In genomic region chr20:52923123-52923543, GRCh38 we compare ENCODE assay signal across 10 cellular contexts. TPM values are rescaled to one million over a fixed set of nuclear protein-coding genes. Genes with fewer than 3 reads are reported as not detected.
A peak's percentile ranks its signal among the peaks of the same experiment; 100 is the strongest.
DNase-seq lines count a peak whose midpoint lies in the region; ATAC-seq and TF ChIP-seq lines count a peak whose summit lies in the region.
"Had no signal": no experiment of that assay in that cellular context is flagged by ENCODE, and none has a peak within 500 bp of the region (broad histone marks: within the 10 kb centered on the region; RNA-seq: fewer than 3 reads in every experiment).

No MANE protein-coding gene starts in this region.

- no TSS peak for BruUV-seq in OCI-LY7 (replicated peaks; lab: Mats Ljungman, UMichigan)

- H2BK15ac ChIP-seq in mesendoderm (replicated peaks; ENCODE audit: low read depth): no peak overlapping the region

- no peaks in the 10 kb centered on the region for H3K9me2 ChIP-seq in OCI-LY7 (ENCODE audit: insufficient read depth, low read length)

- H3K4me3 ChIP-seq in NB4 (ENCODE audit: low read depth, low read length) (no peak overlapping the region), cardiac fibroblast (replicated peaks in 1 of 2; ENCODE audit: low read depth in 2 of 2, low read length in 2 of 2) (no peak overlapping the region), mesendoderm (ENCODE audit: low read length) (no peak overlapping the region), OCI-LY7 (ENCODE audit: low read depth, low read length, poor library complexity, severe bottlenecking) (no peak overlapping the region)

- no peak overlapping the region for H4K8ac ChIP-seq in mesendoderm (ENCODE audit: low read depth, low read length)

- no peak for ATAC-seq in HG02884 (IDR thresholded peaks at IDR 0.05; ENCODE audit: unreplicated experiment)

- H2AFZ ChIP-seq in OCI-LY7 (ENCODE audit: low read length): no peak overlapping the region

- no peak overlapping the region for H4K5ac ChIP-seq in mesendoderm (ENCODE audit: low read length)

- no peaks in the 10 kb centered on the region for H3K27me3 ChIP-seq in mesendoderm (ENCODE audit: insufficient read depth, low read length, poor library complexity)

- no peak overlapping the region for H3K23ac ChIP-seq in mesendoderm (ENCODE audit: low read length)

- H3K56ac ChIP-seq in mesendoderm (ENCODE audit: low read length): no peak overlapping the region

- no peak overlapping the region for H3K27ac ChIP-seq in mesendoderm (ENCODE audit: low read depth, low read length)
- no peak overlapping the region for H3K27ac ChIP-seq in OCI-LY7 (ENCODE audit: low read depth, low read length, poor library complexity, severe bottlenecking)

- CTCF ChIA-PET in OCI-LY7 (lab: Charles Lee; ENCODE audit: unreplicated experiment): no interaction called here

- no peaks in the 10 kb centered on the region for H3K79me1 ChIP-seq in mesendoderm (ENCODE audit: low read length)

- no peak overlapping the region for H2AK5ac ChIP-seq in mesendoderm (ENCODE audit: low read length)

- in situ Hi-C loops in GM13977 (cut with MboI; ENCODE audit: low pct_unique_long_range_greater_than_20kb, low sequenced_read_pairs, unreplicated experiment): no loop called here

- H2BK5ac ChIP-seq in mesendoderm (ENCODE audit: low read length): no peak overlapping the region

- no peaks in the 10 kb centered on the region for H4K20me1 ChIP-seq in OCI-LY7 (ENCODE audit: insufficient read depth, low read length)

- H3K4ac ChIP-seq in mesendoderm (ENCODE audit: low read depth, low read length): no peak overlapping the region

- H3K4me1 ChIP-seq in mesendoderm (ENCODE audit: control insufficient read depth, low read depth, low read length) (no peaks in the 10 kb centered on the region), OCI-LY7 (ENCODE audit: insufficient read depth, low read length, poor library complexity, severe bottlenecking) (no peaks in the 10 kb centered on the region)

- POLR2A ChIA-PET in OCI-LY7 (lab: Charles Lee): interaction anchor here (1.0 kb wide), 1 partner anchor 21 kb away, joined by 4 read pairs; no protein-coding TSS in a partner anchor

- TF ChIP-seq CTCF in NB4 (IDR thresholded peaks at IDR 0.05; ENCODE audit: low read depth, low read length) (no peak), cardiac fibroblast (IDR thresholded peaks at IDR 0.05; ENCODE audit: low read depth, low read length) (no peak), GM13977 (IDR thresholded peaks at IDR 0.05; ENCODE audit: extremely low read depth, insufficient read depth, missing control alignments) (no peak), OCI-LY7 (conservative IDR thresholded peaks at IDR 0.05; ENCODE audit: low read length) (no peak)

- intact Hi-C loops in OCI-LY7 (cut with micrococcal nuclease; ENCODE audit: unreplicated experiment): no loop called here

- H3K36me3 ChIP-seq in mesendoderm (ENCODE audit: control insufficient read depth, insufficient read depth, low read length): no peaks in the 10 kb centered on the region
- H3K36me3 ChIP-seq in OCI-LY7 (ENCODE audit: insufficient read depth, low read length): no peaks in the 10 kb centered on the region

- no peak overlapping the region for H3K9ac ChIP-seq in mesendoderm (ENCODE audit: low read length)

- no peak overlapping the region for H3K18ac ChIP-seq in mesendoderm (ENCODE audit: low read length)

- no peaks in the 10 kb centered on the region for H3K9me3 ChIP-seq in OCI-LY7 (ENCODE audit: low read length)

- WGBS in mesendoderm (ENCODE audit: extremely low coverage, insufficient coverage, low lambda C conversion rate): 100% methylated on average over 1 of the region's 4 CpGs

- no peaks in the 10 kb centered on the region for H3K79me2 ChIP-seq in mesendoderm (ENCODE audit: control insufficient read depth, insufficient read depth, low read length)
- no peaks in the 10 kb centered on the region for H3K79me2 ChIP-seq in OCI-LY7 (ENCODE audit: insufficient read depth, low read depth, low read length)

- no peak overlapping the region for H2BK120ac ChIP-seq in mesendoderm (ENCODE audit: low read depth, low read length)

- DNase-seq in Daoy (ENCODE audit: low read depth) (peak; percentile 88), NB4 (ENCODE audit: low read depth) (peak; percentile 20), cardiac fibroblast (ENCODE audit: low read depth in 2 of 2) (peak; percentile 80 to 90), mesendoderm (peak; percentile 69), activated gamma-delta T cell treated with Interleukin-2 at 50 U/mL for 16 hours (no peak), GM13977 (ENCODE audit: low spot score) (no peak), OCI-LY7 (ENCODE audit: low spot score) (no peak)
- DNase-seq: DMS53, NCI-H187 treated with DMSO at 0.1 percent for 48 hours had no signal

- TF ChIP-seq POLR2A in NB4 (IDR thresholded peaks at IDR 0.05; ENCODE audit: extremely low read depth, insufficient read length): no peak

- no peak overlapping the region for H3K4me2 ChIP-seq in mesendoderm (ENCODE audit: low read length)
- H3K4me2 ChIP-seq in OCI-LY7 (ENCODE audit: low read length): no peak overlapping the region

RNA-seq across cellular contexts. Expression of gene TSHZ2, which starts 49.0 kb away (rescaled TPM):
- total RNA-seq in Daoy (2014; rRNA removed; shearing (Covaris generic)): 0.57 and 1.3 TPM in 2 replicates
- 0.03 TPM for polyA plus RNA-seq in mesendoderm (2013, experiment 1 of 2)
- polyA plus RNA-seq in mesendoderm (2013, experiment 2 of 2): 0.04 TPM
- total RNA-seq in OCI-LY7 (2014; rRNA removed; shearing (Covaris generic)): not detected in 2 replicates
- total RNA-seq in OCI-LY7 (2022): not detected in 2 replicates

Comparison
In these comparisons a context has a peak if more than half of its experiments do, and no peak if none do; other contexts are left out.
1. DNase-seq: peak in Daoy (single experiment), NB4 (single experiment), cardiac fibroblast (2 of 2) and mesendoderm (single experiment); none in activated gamma-delta T cell treated with Interleukin-2 at 50 U/mL for 16 hours (single experiment), GM13977 (single experiment) and OCI-LY7 (single experiment).